In genomic region chr19:37928527-37929286, GRCh38 we compare ENCODE assay signal across 11 cellular contexts. TPM values are rescaled to one million over a fixed set of nuclear protein-coding genes. Genes with fewer than 3 reads are reported as not detected.
DNase-seq lines count a peak whose midpoint lies in the region; ATAC-seq and TF ChIP-seq lines count a peak whose summit lies in the region.
"Had no signal": no experiment of that assay in that cellular context is flagged by ENCODE, and none has a peak within 500 bp of the region (broad histone marks: within the 10 kb centered on the region; RNA-seq: fewer than 3 reads in every experiment).

No MANE protein-coding gene starts in this region.

- DNase-seq in CD1c-positive myeloid dendritic cell (ENCODE audit: extremely low spot score) (peak; percentile 57), medulla oblongata (ENCODE audit: extremely low spot score) (no peak), NCI-H748 treated with DMSO at 0.1 percent for 48 hours (lab: John Stamatoyannopoulos, UW) (no peak), cardiac septum (ENCODE audit: low spot score) (no peak)
- DNase-seq in activated naive CD4-positive, alpha-beta T cell treated with anti-CD3 and anti-CD28 coated beads, Interleukin-2, amount 50 U/mL, for 16 hours: no peak
- DNase-seq: activated CD8-positive, alpha-beta memory T cell treated with anti-CD3 and anti-CD28 coated beads, Interleukin-2, amount 50 U/mL, for 48 hours had no signal

- ATAC-seq in GM19351 (IDR thresholded peaks at IDR 0.05; ENCODE audit: unreplicated experiment) (peak; percentile 73), HG03354 (IDR thresholded peaks at IDR 0.05; ENCODE audit: poor library complexity, severe bottlenecking, unreplicated experiment) (peak; percentile 77)

- H3K27ac ChIP-seq in VCaP: peak overlapping the region; percentile 98

- no peak for TF ChIP-seq CTCF in VCaP (conservative IDR thresholded peaks at IDR 0.05)

- intact Hi-C loops in cardiac septum (cut with DNase I): no loop called here

RNA-seq across cellular contexts. Expression of gene SIPA1L3, which starts 21.7 kb away (rescaled TPM):
- 14.0 TPM for total RNA-seq in cardiac septum

RNA-seq across cellular contexts. Expression of gene WDR87, which starts 22.3 kb away (rescaled TPM):
- total RNA-seq in cardiac septum: not detected
- total RNA-seq: Daoy, epithelial cell of proximal tubule had no signal
